In genomic region chr11:60706931-60707330, GRCh38 we compare ENCODE assay signal across 36 cellular contexts. TPM values are rescaled to one million over a fixed set of nuclear protein-coding genes. Genes with fewer than 3 reads are reported as not detected.
"Had no signal": no experiment of that assay in that cellular context is flagged by ENCODE, and none has a peak within 500 bp of the region (broad histone marks: within the 10 kb centered on the region; RNA-seq: fewer than 3 reads in every experiment).

No MANE protein-coding gene starts in this region.

- H3K4me3 Mint-ChIP-seq: activated B cell treated with CpG ODN at 0.5 μM for 24 hours; activated CD4-positive, alpha-beta memory T cell treated with anti-CD3 and anti-CD28 coated beads for 36 hours; activated CD4-positive, alpha-beta memory T cell treated with anti-CD3 and anti-CD28 coated beads, Interleukin-2, amount 10 ng/mL, durations not matched to agents 7 days and 5 days; activated CD4-positive, alpha-beta T cell treated with anti-CD3 and anti-CD28 coated beads for 36 hours; activated CD4-positive, alpha-beta T cell treated with anti-CD3 and anti-CD28 coated beads, Interleukin-2, amount 10 ng/mL, durations not matched to agents 24 days and 14 days; activated CD4-positive, alpha-beta T cell treated with anti-CD3 and anti-CD28 coated beads, Interleukin-2, amount 10 ng/mL, durations not matched to agents 7 days and 5 days; activated CD8-positive, alpha-beta memory T cell treated with anti-CD3 and anti-CD28 coated beads, Interleukin-2, amount 10 ng/mL, durations not matched to agents 7 days and 5 days; activated CD8-positive, alpha-beta T cell treated with anti-CD3 and anti-CD28 coated beads for 36 hours; activated CD8-positive, alpha-beta T cell treated with anti-CD3 and anti-CD28 coated beads, Interleukin-2, amount 10 ng/mL, durations not matched to agents 7 days and 5 days; T-cell; T-helper 1 cell treated with Interleukin-12 subunit alpha and Interleukin-12 subunit beta and Interleukin-4 antibody, amounts not matched to agents 30 μg/mL and 1 μg/mL, for 36 hours; T-helper 17 cell; T-helper 2 cell treated with Interferon-gamma antibody and Interleukin-4, amounts not matched to agents 5 μg/mL and 100 μg/mL, for 36 hours; WTC11 had no signal

- H3K9me3 Mint-ChIP-seq: activated B cell treated with CpG ODN at 0.5 μM for 24 hours; activated CD4-positive, alpha-beta memory T cell treated with anti-CD3 and anti-CD28 coated beads for 36 hours; activated CD4-positive, alpha-beta memory T cell treated with anti-CD3 and anti-CD28 coated beads, Interleukin-2, amount 10 ng/mL, durations not matched to agents 7 days and 5 days; activated CD4-positive, alpha-beta T cell treated with anti-CD3 and anti-CD28 coated beads, Interleukin-2, amount 10 ng/mL, durations not matched to agents 24 days and 14 days; activated CD4-positive, alpha-beta T cell treated with anti-CD3 and anti-CD28 coated beads, Interleukin-2, amount 10 ng/mL, durations not matched to agents 7 days and 5 days; activated CD8-positive, alpha-beta T cell treated with anti-CD3 and anti-CD28 coated beads for 36 hours; T-cell; T-helper 1 cell treated with Interleukin-12 subunit alpha and Interleukin-12 subunit beta and Interleukin-4 antibody, amounts not matched to agents 30 μg/mL and 1 μg/mL, for 36 hours; T-helper 2 cell treated with Interferon-gamma antibody and Interleukin-4, amounts not matched to agents 5 μg/mL and 100 μg/mL, for 36 hours; WTC11 had no signal

- H3K36me3 Mint-ChIP-seq: activated CD4-positive, alpha-beta memory T cell treated with anti-CD3 and anti-CD28 coated beads for 36 hours; activated CD8-positive, alpha-beta memory T cell treated with anti-CD3 and anti-CD28 coated beads, Interleukin-2, amount 10 ng/mL, durations not matched to agents 7 days and 5 days; T-cell; WTC11 had no signal

- H3K4me1 Mint-ChIP-seq: activated B cell treated with CpG ODN at 0.5 μM for 24 hours; activated CD4-positive, alpha-beta memory T cell treated with anti-CD3 and anti-CD28 coated beads, Interleukin-2, amount 10 ng/mL, durations not matched to agents 7 days and 5 days; activated CD4-positive, alpha-beta T cell treated with anti-CD3 and anti-CD28 coated beads for 36 hours; activated CD4-positive, alpha-beta T cell treated with anti-CD3 and anti-CD28 coated beads, Interleukin-2, amount 10 ng/mL, durations not matched to agents 24 days and 14 days; activated CD4-positive, alpha-beta T cell treated with anti-CD3 and anti-CD28 coated beads, Interleukin-2, amount 10 ng/mL, durations not matched to agents 7 days and 5 days; activated CD8-positive, alpha-beta memory T cell treated with anti-CD3 and anti-CD28 coated beads, Interleukin-2, amount 10 ng/mL, durations not matched to agents 7 days and 5 days; T-cell; T-helper 17 cell; WTC11 had no signal

- H3K36me3 ChIP-seq: WERI-Rb-1 had no signal

- ATAC-seq: activated CD4-positive, alpha-beta T cell treated with anti-CD3 and anti-CD28 coated beads for 36 hours; activated CD4-positive, CD25-positive, alpha-beta regulatory T cell treated with anti-CD3 and anti-CD28 coated beads, Interleukin-2, amount 50 U/mL, for 24 hours; activated CD8-positive, alpha-beta memory T cell treated with anti-CD3 and anti-CD28 coated beads, Interleukin-2, amount 10 ng/mL, durations not matched to agents 7 days and 5 days; activated CD8-positive, alpha-beta T cell treated with anti-CD3 and anti-CD28 coated beads for 36 hours; activated CD8-positive, alpha-beta T cell treated with anti-CD3 and anti-CD28 coated beads, Interleukin-2, amount 10 ng/mL, durations not matched to agents 7 days and 5 days; T-cell; T-helper 17 cell; WTC11 had no signal

- H3K27ac ChIP-seq: VCaP, WERI-Rb-1 had no signal

- DNase-seq: activated B cell treated with CpG ODN at 0.5 μM for 24 hours; activated CD4-positive, alpha-beta memory T cell treated with anti-CD3 and anti-CD28 coated beads for 36 hours; activated CD4-positive, alpha-beta memory T cell treated with anti-CD3 and anti-CD28 coated beads, Interleukin-2, amount 10 ng/mL, durations not matched to agents 7 days and 5 days; activated CD4-positive, alpha-beta T cell treated with anti-CD3 and anti-CD28 coated beads for 1 hour; activated CD4-positive, alpha-beta T cell treated with anti-CD3 and anti-CD28 coated beads for 36 hours; activated CD4-positive, alpha-beta T cell treated with anti-CD3 and anti-CD28 coated beads for 4 hours; activated CD4-positive, alpha-beta T cell treated with anti-CD3 and anti-CD28 coated beads for 48 hours; activated CD4-positive, alpha-beta T cell treated with anti-CD3 and anti-CD28 coated beads, Interleukin-2, amount 10 ng/mL, durations not matched to agents 24 days and 14 days; activated CD4-positive, alpha-beta T cell treated with anti-CD3 and anti-CD28 coated beads, Interleukin-2, amount 10 ng/mL, durations not matched to agents 7 days and 5 days; activated CD4-positive, alpha-beta T cell treated with anti-CD3 and anti-CD28 coated beads, Interleukin-2, amount 50 U/mL, for 1 hour; activated CD4-positive, alpha-beta T cell treated with anti-CD3 and anti-CD28 coated beads, Interleukin-2, amount 50 U/mL, for 4 hours; activated CD4-positive, alpha-beta T cell treated with anti-CD3 and anti-CD28 coated beads, Interleukin-2, amount 50 U/mL, for 48 hours; activated CD4-positive, CD25-positive, alpha-beta regulatory T cell; activated CD4-positive, CD25-positive, alpha-beta regulatory T cell treated with anti-CD3 and anti-CD28 coated beads, Interleukin-2, amount 50 U/mL, for 72 hours; activated CD8-positive, alpha-beta memory T cell treated with anti-CD3 and anti-CD28 coated beads for 24 hours; activated CD8-positive, alpha-beta memory T cell treated with anti-CD3 and anti-CD28 coated beads, Interleukin-2, amount 10 ng/mL, durations not matched to agents 7 days and 5 days; activated CD8-positive, alpha-beta memory T cell treated with anti-CD3 and anti-CD28 coated beads, Interleukin-2, amount 50 U/mL, for 4 hours; activated CD8-positive, alpha-beta memory T cell treated with anti-CD3 and anti-CD28 coated beads, Interleukin-2, amount 50 U/mL, for 48 hours; activated CD8-positive, alpha-beta T cell treated with anti-CD3 and anti-CD28 coated beads for 36 hours; activated CD8-positive, alpha-beta T cell treated with anti-CD3 and anti-CD28 coated beads, Interleukin-2, amount 10 ng/mL, durations not matched to agents 7 days and 5 days; SW 1271; T-cell; T-helper 1 cell; T-helper 17 cell; T-helper 2 cell; T-helper 9 cell; T1000; WERI-Rb-1 had no signal

- H3K27ac Mint-ChIP-seq: activated B cell treated with CpG ODN at 0.5 μM for 24 hours; activated CD4-positive, alpha-beta memory T cell treated with anti-CD3 and anti-CD28 coated beads for 36 hours; activated CD4-positive, alpha-beta memory T cell treated with anti-CD3 and anti-CD28 coated beads, Interleukin-2, amount 10 ng/mL, durations not matched to agents 7 days and 5 days; activated CD4-positive, alpha-beta T cell treated with anti-CD3 and anti-CD28 coated beads for 36 hours; activated CD4-positive, alpha-beta T cell treated with anti-CD3 and anti-CD28 coated beads, Interleukin-2, amount 10 ng/mL, durations not matched to agents 24 days and 14 days; activated CD4-positive, alpha-beta T cell treated with anti-CD3 and anti-CD28 coated beads, Interleukin-2, amount 10 ng/mL, durations not matched to agents 7 days and 5 days; activated CD8-positive, alpha-beta memory T cell treated with anti-CD3 and anti-CD28 coated beads, Interleukin-2, amount 10 ng/mL, durations not matched to agents 7 days and 5 days; activated CD8-positive, alpha-beta T cell treated with anti-CD3 and anti-CD28 coated beads for 36 hours; activated CD8-positive, alpha-beta T cell treated with anti-CD3 and anti-CD28 coated beads, Interleukin-2, amount 10 ng/mL, durations not matched to agents 7 days and 5 days; T-cell; T-helper 1 cell treated with Interleukin-12 subunit alpha and Interleukin-12 subunit beta and Interleukin-4 antibody, amounts not matched to agents 30 μg/mL and 1 μg/mL, for 36 hours; T-helper 17 cell; T-helper 2 cell treated with Interferon-gamma antibody and Interleukin-4, amounts not matched to agents 5 μg/mL and 100 μg/mL, for 36 hours; WTC11 had no signal

RNA-seq across cellular contexts. Expression of gene MS4A8, which starts 7.5 kb away (rescaled TPM):
- total RNA-seq: activated B cell treated with CpG ODN at 0.5 μM for 24 hours; activated CD4-positive, alpha-beta memory T cell treated with anti-CD3 and anti-CD28 coated beads for 36 hours; activated CD4-positive, alpha-beta memory T cell treated with anti-CD3 and anti-CD28 coated beads, Interleukin-2, amount 10 ng/mL, durations not matched to agents 7 days and 5 days; activated CD4-positive, alpha-beta T cell treated with anti-CD3 and anti-CD28 coated beads for 36 hours; activated CD4-positive, alpha-beta T cell treated with anti-CD3 and anti-CD28 coated beads, Interleukin-2, amount 10 ng/mL, durations not matched to agents 24 days and 14 days; activated CD4-positive, alpha-beta T cell treated with anti-CD3 and anti-CD28 coated beads, Interleukin-2, amount 10 ng/mL, durations not matched to agents 7 days and 5 days; activated CD8-positive, alpha-beta memory T cell treated with anti-CD3 and anti-CD28 coated beads for 36 hours; activated CD8-positive, alpha-beta memory T cell treated with anti-CD3 and anti-CD28 coated beads, Interleukin-2, amount 10 ng/mL, durations not matched to agents 7 days and 5 days; activated CD8-positive, alpha-beta T cell treated with anti-CD3 and anti-CD28 coated beads for 36 hours; activated CD8-positive, alpha-beta T cell treated with anti-CD3 and anti-CD28 coated beads, Interleukin-2, amount 10 ng/mL, durations not matched to agents 7 days and 5 days; T-cell; T-helper 1 cell treated with Interleukin-12 subunit alpha and Interleukin-12 subunit beta and Interleukin-4 antibody, amounts not matched to agents 30 ng/mL and 1 ng/mL, for 36 hours; T-helper 17 cell; T-helper 2 cell treated with Interferon-gamma antibody and Interleukin-4, amounts not matched to agents 100 ng/mL and 5 ng/mL, for 36 hours; WTC11 had no signal

RNA-seq across cellular contexts. Expression of gene MS4A18, which starts 17.6 kb away (rescaled TPM):
- total RNA-seq: activated B cell treated with CpG ODN at 0.5 μM for 24 hours; activated CD4-positive, alpha-beta memory T cell treated with anti-CD3 and anti-CD28 coated beads for 36 hours; activated CD4-positive, alpha-beta memory T cell treated with anti-CD3 and anti-CD28 coated beads, Interleukin-2, amount 10 ng/mL, durations not matched to agents 7 days and 5 days; activated CD4-positive, alpha-beta T cell treated with anti-CD3 and anti-CD28 coated beads for 36 hours; activated CD4-positive, alpha-beta T cell treated with anti-CD3 and anti-CD28 coated beads, Interleukin-2, amount 10 ng/mL, durations not matched to agents 24 days and 14 days; activated CD4-positive, alpha-beta T cell treated with anti-CD3 and anti-CD28 coated beads, Interleukin-2, amount 10 ng/mL, durations not matched to agents 7 days and 5 days; activated CD8-positive, alpha-beta memory T cell treated with anti-CD3 and anti-CD28 coated beads for 36 hours; activated CD8-positive, alpha-beta memory T cell treated with anti-CD3 and anti-CD28 coated beads, Interleukin-2, amount 10 ng/mL, durations not matched to agents 7 days and 5 days; activated CD8-positive, alpha-beta T cell treated with anti-CD3 and anti-CD28 coated beads for 36 hours; activated CD8-positive, alpha-beta T cell treated with anti-CD3 and anti-CD28 coated beads, Interleukin-2, amount 10 ng/mL, durations not matched to agents 7 days and 5 days; T-cell; T-helper 1 cell treated with Interleukin-12 subunit alpha and Interleukin-12 subunit beta and Interleukin-4 antibody, amounts not matched to agents 30 ng/mL and 1 ng/mL, for 36 hours; T-helper 17 cell; T-helper 2 cell treated with Interferon-gamma antibody and Interleukin-4, amounts not matched to agents 100 ng/mL and 5 ng/mL, for 36 hours; WTC11 had no signal

RNA-seq across cellular contexts. Expression of gene MS4A15, which starts 49.7 kb away (rescaled TPM):
- total RNA-seq: activated B cell treated with CpG ODN at 0.5 μM for 24 hours; activated CD4-positive, alpha-beta memory T cell treated with anti-CD3 and anti-CD28 coated beads for 36 hours; activated CD4-positive, alpha-beta memory T cell treated with anti-CD3 and anti-CD28 coated beads, Interleukin-2, amount 10 ng/mL, durations not matched to agents 7 days and 5 days; activated CD4-positive, alpha-beta T cell treated with anti-CD3 and anti-CD28 coated beads for 36 hours; activated CD4-positive, alpha-beta T cell treated with anti-CD3 and anti-CD28 coated beads, Interleukin-2, amount 10 ng/mL, durations not matched to agents 24 days and 14 days; activated CD4-positive, alpha-beta T cell treated with anti-CD3 and anti-CD28 coated beads, Interleukin-2, amount 10 ng/mL, durations not matched to agents 7 days and 5 days; activated CD8-positive, alpha-beta memory T cell treated with anti-CD3 and anti-CD28 coated beads for 36 hours; activated CD8-positive, alpha-beta memory T cell treated with anti-CD3 and anti-CD28 coated beads, Interleukin-2, amount 10 ng/mL, durations not matched to agents 7 days and 5 days; activated CD8-positive, alpha-beta T cell treated with anti-CD3 and anti-CD28 coated beads for 36 hours; activated CD8-positive, alpha-beta T cell treated with anti-CD3 and anti-CD28 coated beads, Interleukin-2, amount 10 ng/mL, durations not matched to agents 7 days and 5 days; T-cell; T-helper 1 cell treated with Interleukin-12 subunit alpha and Interleukin-12 subunit beta and Interleukin-4 antibody, amounts not matched to agents 30 ng/mL and 1 ng/mL, for 36 hours; T-helper 17 cell; T-helper 2 cell treated with Interferon-gamma antibody and Interleukin-4, amounts not matched to agents 100 ng/mL and 5 ng/mL, for 36 hours had no signal
